Comparison of ENCODE assay signal across 12 cellular contexts in the genomic region with DNA sequence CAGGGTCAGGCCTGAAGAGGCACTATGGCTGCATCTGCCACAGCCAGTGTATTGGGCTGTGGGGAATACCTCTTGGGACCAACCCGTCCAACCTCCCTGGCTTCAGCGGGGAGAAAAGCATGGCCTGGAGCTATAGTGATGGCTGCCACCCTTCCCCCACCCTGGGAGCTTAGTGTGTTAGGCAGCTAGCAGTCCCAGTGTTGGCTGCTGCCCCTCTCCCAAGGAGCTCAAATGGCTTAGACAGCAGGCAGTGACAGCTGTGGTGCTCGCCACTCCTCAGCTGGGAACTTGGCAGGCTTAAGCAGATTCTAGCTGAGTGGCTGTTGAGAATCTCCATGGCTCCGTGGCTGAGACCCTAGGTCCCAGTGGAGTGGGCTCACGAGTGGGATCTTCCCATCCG. TPM values are rescaled to one million over a fixed set of nuclear protein-coding genes. Genes with fewer than 3 reads are reported as not detected.
"Had no signal": no experiment of that assay in that cellular context is flagged by ENCODE, and none has a peak within 500 bp of the region (broad histone marks: within the 10 kb centered on the region; RNA-seq: fewer than 3 reads in every experiment).

No MANE protein-coding gene starts in this region.

- DNase-seq: activated naive CD4-positive, alpha-beta T cell treated with Interleukin-2 at 50 U/mL for 16 hours; activated naive CD8-positive, alpha-beta T cell treated with anti-CD3 and anti-CD28 coated beads, Interleukin-2, amount 50 U/mL, for 24 hours; aorta; cerebellar nuclear complex; effector memory CD4-positive, alpha-beta T cell; foreskin melanocyte; head of caudate nucleus; left cardiac atrium; uterus had no signal

RNA-seq across cellular contexts. Expression of gene ACOD1, which starts 19.7 kb away (rescaled TPM):
- total RNA-seq: activated CD8-positive, alpha-beta memory T cell treated with anti-CD3 and anti-CD28 coated beads for 36 hours; aorta; fibroblast of lung; left cardiac atrium; mesothelial cell of epicardium; uterus had no signal
- polyA plus RNA-seq: aorta, fibroblast of lung had no signal
